Comparison of ENCODE assay signal across 8 cellular contexts in the genomic region with DNA sequence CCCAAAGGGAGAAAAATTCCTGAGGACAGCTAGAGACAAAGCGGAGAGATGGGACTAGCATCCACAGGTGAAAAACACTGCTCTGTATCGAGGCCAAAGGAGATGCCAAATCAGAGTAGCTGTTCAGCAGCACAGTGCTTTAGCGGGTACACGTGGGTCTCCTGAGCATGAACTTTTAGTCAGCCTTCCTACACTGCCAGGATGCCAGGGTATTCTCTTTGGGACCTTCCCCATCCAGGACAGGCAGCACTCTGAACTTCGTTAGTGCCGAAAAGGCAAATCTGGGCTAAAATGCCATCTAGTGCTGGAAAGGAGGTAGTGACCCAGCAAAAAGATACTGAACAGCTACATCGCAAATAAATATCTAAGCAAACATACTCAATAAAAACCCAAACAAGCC.
A peak's percentile ranks its signal among the peaks of the same experiment; 100 is the strongest.
DNase-seq lines count a peak whose midpoint lies in the region; ATAC-seq and TF ChIP-seq lines count a peak whose summit lies in the region.

No MANE protein-coding gene starts in this region.

- no peaks in the 10 kb centered on the region for H3K9me3 Mint-ChIP-seq in activated CD8-positive, alpha-beta memory T cell treated with anti-CD3 and anti-CD28 coated beads, Interleukin-2, amount 10 ng/mL, durations not matched to agents 7 days and 5 days (ENCODE audit: low read depth)

- CTCF ChIA-PET in AG04449 (lab: Yijun Ruan, JAX) = interaction anchor here (0.6 to 4.4 kb wide), 10 partner anchors 11 to 104 kb away, joined by 3 to 28 read pairs (median 4); no protein-coding TSS in a partner anchor
- CTCF ChIA-PET in activated CD8-positive, alpha-beta memory T cell treated with anti-CD3 and anti-CD28 coated beads, Interleukin-2, amount 10 ng/mL, durations not matched to agents 7 days and 5 days (lab: Charles Lee) = no interaction called here

- H3K27me3 Mint-ChIP-seq in activated CD8-positive, alpha-beta memory T cell treated with anti-CD3 and anti-CD28 coated beads, Interleukin-2, amount 10 ng/mL, durations not matched to agents 7 days and 5 days = peaks cover 8% of the 10 kb centered on the region

- H3K4me1 ChIP-seq in adrenal gland (replicated peaks in 1 of 2) = no peaks in the 10 kb centered on the region

- H3K4me3 ChIP-seq in AG04449 (ENCODE audit: low read depth, low read length) = no peak overlapping the region
- H3K4me3 ChIP-seq in adrenal gland = no peak overlapping the region

- H3K4me3 Mint-ChIP-seq in activated CD8-positive, alpha-beta memory T cell treated with anti-CD3 and anti-CD28 coated beads, Interleukin-2, amount 10 ng/mL, durations not matched to agents 7 days and 5 days = no peak overlapping the region

- no peak overlapping the region for H3K27ac Mint-ChIP-seq in activated CD8-positive, alpha-beta memory T cell treated with anti-CD3 and anti-CD28 coated beads, Interleukin-2, amount 10 ng/mL, durations not matched to agents 7 days and 5 days

- H3K9me3 ChIP-seq in adrenal gland (replicated peaks in 1 of 3) = no peaks in the 10 kb centered on the region

- H3K36me3 ChIP-seq in adrenal gland (replicated peaks in 1 of 2) = no peaks in the 10 kb centered on the region

- peak; percentile 88 for ATAC-seq in HG02623 (IDR thresholded peaks at IDR 0.05; ENCODE audit: unreplicated experiment)
- ATAC-seq in activated CD8-positive, alpha-beta memory T cell treated with anti-CD3 and anti-CD28 coated beads, Interleukin-2, amount 10 ng/mL, durations not matched to agents 7 days and 5 days = no peak

- peak; percentile 62 for TF ChIP-seq CTCF in AG04449 (IDR thresholded peaks at IDR 0.05; ENCODE audit: insufficient read depth, low read length, missing control alignments)
- peak; percentile 75 for TF ChIP-seq CTCF in GM12872 (IDR thresholded peaks at IDR 0.05; ENCODE audit: insufficient read depth, low read depth, low read length)
- peak; percentile 18 to 39 (median 29) for TF ChIP-seq CTCF in adrenal gland (IDR thresholded peaks at IDR 0.05)

- TF ChIP-seq POLR2A in adrenal gland (IDR thresholded peaks at IDR 0.05) = no peak

- POLR2A ChIA-PET in AG04449 (lab: Yijun Ruan, JAX) = no interaction called here

- no peaks in the 10 kb centered on the region for H3K4me1 Mint-ChIP-seq in activated CD8-positive, alpha-beta memory T cell treated with anti-CD3 and anti-CD28 coated beads, Interleukin-2, amount 10 ng/mL, durations not matched to agents 7 days and 5 days

- intact Hi-C loops in adrenal gland (cut with DNase I) = no loop called here

- H3K36me3 Mint-ChIP-seq in activated CD8-positive, alpha-beta memory T cell treated with anti-CD3 and anti-CD28 coated beads, Interleukin-2, amount 10 ng/mL, durations not matched to agents 7 days and 5 days = peaks cover 2% of the 10 kb centered on the region

- no peaks in the 10 kb centered on the region for H3K27me3 ChIP-seq in adrenal gland

- WGBS in adrenal gland, 4 donors = 31 to 46% (median 37%) methylated on average over 7 of the region's 7 CpGs

- H3K27ac ChIP-seq in adrenal gland = no peak overlapping the region

- DNase-seq in AG04449 (ENCODE audit: low read depth, low spot score) (no peak), NCI-H1694 treated with DMSO at 0.1 percent for 48 hours (lab: John Stamatoyannopoulos, UW) (peak; percentile 37), adrenal gland (peak in 2 of 7 donors; percentile 1 to 6), iris pigment epithelial cell (ENCODE audit: low read depth) (peak; percentile 39), mucosa of gallbladder (ENCODE audit: low spot score) (no peak)
- DNase-seq in activated CD8-positive, alpha-beta memory T cell treated with anti-CD3 and anti-CD28 coated beads, Interleukin-2, amount 10 ng/mL, durations not matched to agents 7 days and 5 days = no peak

Comparison
In these comparisons a context has a peak if more than half of its experiments do, and no peak if none do; other contexts are left out.
1. DNase-seq: peak in NCI-H1694 treated with DMSO at 0.1 percent for 48 hours (single experiment) and iris pigment epithelial cell (single experiment); none in AG04449 (single experiment), activated CD8-positive, alpha-beta memory T cell treated with anti-CD3 and anti-CD28 coated beads, Interleukin-2, amount 10 ng/mL, durations not matched to agents 7 days and 5 days (single experiment) and mucosa of gallbladder (single experiment).
2. Peak in every context shown above with its lines, with median percentiles within 50 percentile points of each other: CTCF ChIP-seq.